In the genomic region with DNA sequence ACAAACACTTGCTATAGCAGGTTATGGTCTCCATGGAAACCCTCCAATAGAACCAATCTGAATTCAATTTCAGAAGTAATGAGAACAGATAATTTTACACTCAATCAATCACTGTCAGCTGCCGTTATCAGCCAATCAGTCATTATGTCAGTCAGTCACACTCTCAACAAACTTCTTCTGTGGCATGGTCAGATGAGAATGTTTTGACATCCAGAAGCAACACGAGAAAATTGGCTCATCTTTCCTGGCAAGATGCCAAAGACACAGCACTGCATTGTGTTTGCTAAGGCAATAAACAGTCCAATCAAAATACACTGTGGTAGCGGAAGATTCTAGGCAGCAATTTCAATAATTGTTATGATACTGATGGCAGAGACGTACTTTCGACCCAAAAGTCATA, we compare ENCODE assay signal across 2 cellular contexts.
A peak's percentile ranks its signal among the peaks of the same experiment; 100 is the strongest.
TF ChIP-seq lines count a peak whose summit lies in the region.

No MANE protein-coding gene starts in this region.

TF ChIP-seq in IMR-90, 13 proteins besides CTCF, POLR2A, EP300 and RAD21 (continued from another document):
- TF ChIP-seq, protein P1, sequence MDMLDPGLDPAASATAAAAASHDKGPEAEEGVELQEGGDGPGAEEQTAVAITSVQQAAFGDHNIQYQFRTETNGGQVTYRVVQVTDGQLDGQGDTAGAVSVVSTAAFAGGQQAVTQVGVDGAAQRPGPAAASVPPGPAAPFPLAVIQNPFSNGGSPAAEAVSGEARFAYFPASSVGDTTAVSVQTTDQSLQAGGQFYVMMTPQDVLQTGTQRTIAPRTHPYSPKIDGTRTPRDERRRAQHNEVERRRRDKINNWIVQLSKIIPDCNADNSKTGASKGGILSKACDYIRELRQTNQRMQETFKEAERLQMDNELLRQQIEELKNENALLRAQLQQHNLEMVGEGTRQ (IDR thresholded peaks at IDR 0.05; ENCODE audit: low read depth, low read length), result no peak
- TF ChIP-seq, protein P2, sequence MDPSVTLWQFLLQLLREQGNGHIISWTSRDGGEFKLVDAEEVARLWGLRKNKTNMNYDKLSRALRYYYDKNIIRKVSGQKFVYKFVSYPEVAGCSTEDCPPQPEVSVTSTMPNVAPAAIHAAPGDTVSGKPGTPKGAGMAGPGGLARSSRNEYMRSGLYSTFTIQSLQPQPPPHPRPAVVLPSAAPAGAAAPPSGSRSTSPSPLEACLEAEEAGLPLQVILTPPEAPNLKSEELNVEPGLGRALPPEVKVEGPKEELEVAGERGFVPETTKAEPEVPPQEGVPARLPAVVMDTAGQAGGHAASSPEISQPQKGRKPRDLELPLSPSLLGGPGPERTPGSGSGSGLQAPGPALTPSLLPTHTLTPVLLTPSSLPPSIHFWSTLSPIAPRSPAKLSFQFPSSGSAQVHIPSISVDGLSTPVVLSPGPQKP (IDR thresholded peaks at IDR 0.05; ENCODE audit: borderline replicate concordance, low read depth, low read length), result no peak
- TF ChIP-seq MXI1 (IDR thresholded peaks at IDR 0.05; ENCODE audit: borderline replicate concordance, low read depth, low read length) (no peak), FOS (IDR thresholded peaks at IDR 0.05; ENCODE audit: low read depth, low read length) (no peak)
TF ChIP-seq in IMR-90: peak in this region for 0.

TF ChIP-seq in neural cell, 6 proteins besides CTCF, POLR2A, EP300 and RAD21:
- TF ChIP-seq, protein P3, sequence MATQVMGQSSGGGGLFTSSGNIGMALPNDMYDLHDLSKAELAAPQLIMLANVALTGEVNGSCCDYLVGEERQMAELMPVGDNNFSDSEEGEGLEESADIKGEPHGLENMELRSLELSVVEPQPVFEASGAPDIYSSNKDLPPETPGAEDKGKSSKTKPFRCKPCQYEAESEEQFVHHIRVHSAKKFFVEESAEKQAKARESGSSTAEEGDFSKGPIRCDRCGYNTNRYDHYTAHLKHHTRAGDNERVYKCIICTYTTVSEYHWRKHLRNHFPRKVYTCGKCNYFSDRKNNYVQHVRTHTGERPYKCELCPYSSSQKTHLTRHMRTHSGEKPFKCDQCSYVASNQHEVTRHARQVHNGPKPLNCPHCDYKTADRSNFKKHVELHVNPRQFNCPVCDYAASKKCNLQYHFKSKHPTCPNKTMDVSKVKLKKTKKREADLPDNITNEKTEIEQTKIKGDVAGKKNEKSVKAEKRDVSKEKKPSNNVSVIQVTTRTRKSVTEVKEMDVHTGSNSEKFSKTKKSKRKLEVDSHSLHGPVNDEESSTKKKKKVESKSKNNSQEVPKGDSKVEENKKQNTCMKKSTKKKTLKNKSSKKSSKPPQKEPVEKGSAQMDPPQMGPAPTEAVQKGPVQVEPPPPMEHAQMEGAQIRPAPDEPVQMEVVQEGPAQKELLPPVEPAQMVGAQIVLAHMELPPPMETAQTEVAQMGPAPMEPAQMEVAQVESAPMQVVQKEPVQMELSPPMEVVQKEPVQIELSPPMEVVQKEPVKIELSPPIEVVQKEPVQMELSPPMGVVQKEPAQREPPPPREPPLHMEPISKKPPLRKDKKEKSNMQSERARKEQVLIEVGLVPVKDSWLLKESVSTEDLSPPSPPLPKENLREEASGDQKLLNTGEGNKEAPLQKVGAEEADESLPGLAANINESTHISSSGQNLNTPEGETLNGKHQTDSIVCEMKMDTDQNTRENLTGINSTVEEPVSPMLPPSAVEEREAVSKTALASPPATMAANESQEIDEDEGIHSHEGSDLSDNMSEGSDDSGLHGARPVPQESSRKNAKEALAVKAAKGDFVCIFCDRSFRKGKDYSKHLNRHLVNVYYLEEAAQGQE (IDR thresholded peaks at IDR 0.05; ENCODE audit: borderline replicate concordance), result peak; percentile 47
- TF ChIP-seq EZH2 (IDR thresholded peaks at IDR 0.05; ENCODE audit: borderline replicate concordance, insufficient read depth, low read length, poor library complexity, severe bottlenecking) (no peak), TAF1 (IDR thresholded peaks at IDR 0.05; ENCODE audit: low read depth) (no peak), POLR2AphosphoS5 (IDR thresholded peaks at IDR 0.05) (peak; percentile 98)
